24 cellular contexts compared by ENCODE assay signal in the genomic region with DNA sequence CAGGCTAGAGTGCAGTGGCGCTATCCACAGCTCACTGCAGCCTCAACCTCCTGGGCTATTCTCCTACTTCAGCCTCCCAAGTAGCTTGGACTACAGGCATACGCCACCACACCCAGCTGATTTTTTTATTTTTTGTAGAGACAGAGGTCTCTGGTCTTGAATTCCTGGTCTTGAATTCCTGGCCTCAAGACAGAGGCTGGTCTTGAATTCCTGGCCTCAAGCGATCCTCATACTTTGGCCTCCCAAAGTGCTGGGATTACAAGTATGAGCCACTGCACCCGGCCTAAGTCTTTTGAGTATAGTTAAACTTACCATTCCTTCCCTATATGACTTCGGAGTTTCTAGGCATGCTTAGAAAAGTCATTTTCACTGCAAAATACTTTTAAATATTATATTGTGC. TPM values are rescaled to one million over a fixed set of nuclear protein-coding genes. Genes with fewer than 3 reads are reported as not detected.
A peak's percentile ranks its signal among the peaks of the same experiment; 100 is the strongest.
DNase-seq lines count a peak whose midpoint lies in the region; ATAC-seq, FAIRE-seq and TF ChIP-seq lines count a peak whose summit lies in the region.
"Had no signal": no experiment of that assay in that cellular context is flagged by ENCODE, and none has a peak within 500 bp of the region (broad histone marks: within the 10 kb centered on the region; RNA-seq: fewer than 3 reads in every experiment).

No MANE protein-coding gene starts in this region.

- H3K4me1 ChIP-seq in Caco-2: peaks cover 58% of the 10 kb centered on the region
- H3K4me1 ChIP-seq in trophoblast cell (ENCODE audit: control insufficient read depth in 1 of 2, insufficient read depth in 2 of 2, low read length in 2 of 2): no peaks in the 10 kb centered on the region

- H3K4me2 ChIP-seq in trophoblast cell (ENCODE audit: low read length): no peak overlapping the region
- H3K4me2 ChIP-seq: A549; BLaER1 treated with 17β-estradiol and CSF1 and Interleukin-3, amounts not matched to agents 10 nM and 100 nM had no signal

- TF ChIP-seq CTCF in Caco-2 (IDR thresholded peaks at IDR 0.05; ENCODE audit: insufficient read depth in 1 of 2, low read depth in 1 of 2, low read length in 1 of 2, severe bottlenecking in 1 of 2, unreplicated experiment in 1 of 2): no peak
- no peak for TF ChIP-seq CTCF in WTC11 (IDR thresholded peaks at IDR 0.05)

- CTCF ChIA-PET in Caco-2 (lab: Charles Lee) (no interaction called here), WTC11 (lab: Charles Lee) (no interaction called here)

- H3K4me3 ChIP-seq in Caco-2 (ENCODE audit: low read depth, low read length) (no peak overlapping the region), trophoblast cell (ENCODE audit: low read depth, low read length) (no peak overlapping the region)
- H3K4me3 ChIP-seq: A549; BLaER1 treated with 17β-estradiol and CSF1 and Interleukin-3, amounts not matched to agents 10 nM and 100 nM; GM12878 had no signal

- no peaks in the 10 kb centered on the region for H3K36me3 ChIP-seq in Caco-2 (ENCODE audit: control insufficient read depth, insufficient read depth, low read length)
- peaks cover 2 to 3% of the 10 kb centered on the region in 2 experiments for H3K36me3 ChIP-seq in trophoblast cell (ENCODE audit: control insufficient read depth in 1 of 2, insufficient read depth in 2 of 2, low read length in 2 of 2)

- no peak overlapping the region for H2BK12ac ChIP-seq in trophoblast cell (ENCODE audit: low read length)

- H3K4me3 Mint-ChIP-seq in Caco-2 (ENCODE audit: unreplicated experiment) (no peak overlapping the region), WTC11 (no peak overlapping the region)
- H3K4me3 Mint-ChIP-seq: B cell; CD4-positive, alpha-beta T cell; CD8-positive, alpha-beta T cell had no signal

- H3K9me3 ChIP-seq in Caco-2 (no peaks in the 10 kb centered on the region), trophoblast cell (ENCODE audit: insufficient read depth, low read depth, low read length) (no peaks in the 10 kb centered on the region)
- H3K9me3 ChIP-seq: A549 had no signal

- no peak overlapping the region for H2AK5ac ChIP-seq in trophoblast cell (ENCODE audit: low read length)

- no peak overlapping the region for H2BK5ac ChIP-seq in trophoblast cell (ENCODE audit: low read depth, low read length, poor library complexity)

- H3K79me1 ChIP-seq in trophoblast cell (ENCODE audit: low read length): no peaks in the 10 kb centered on the region

- H3K23ac ChIP-seq in trophoblast cell (ENCODE audit: low read length): no peak overlapping the region

- DNase-seq in Caco-2 (no peak), H54 (ENCODE audit: insufficient read length, low spot score) (no peak), trophoblast cell (peak; percentile 77 to 87), WTC11 (ENCODE audit: low spot score) (no peak), epidermal melanocyte (ENCODE audit: insufficient read length, low spot score) (no peak)
- DNase-seq: AML-193; CD4-positive, alpha-beta T cell; CD8-positive, alpha-beta T cell; DMS 273 treated with DMSO at 0.1 percent for 48 hours; DMS153; DMS53; DMS79; DND-41; EL; GDM1 had no signal

- H3K27ac ChIP-seq in trophoblast cell (ENCODE audit: low read depth, low read length): no peak overlapping the region
- H3K27ac ChIP-seq: 22Rv1; A549; BLaER1 treated with 17β-estradiol and CSF1 and Interleukin-3, amounts not matched to agents 10 nM and 100 nM; C4-2B had no signal

- no CpG with 5 or more reads among the region's 5 CpGs for WGBS in trophoblast cell (ENCODE audit: extremely low coverage, insufficient coverage, insufficient read length)

- no peak overlapping the region for H4K8ac ChIP-seq in trophoblast cell (ENCODE audit: low read depth, low read length)

- H4K12ac ChIP-seq in trophoblast cell (ENCODE audit: low read depth, low read length): no peak overlapping the region

- H3K79me2 ChIP-seq in trophoblast cell (ENCODE audit: control insufficient read depth, insufficient read depth, low read length, poor library complexity): peaks cover 4% of the 10 kb centered on the region

- H3K4ac ChIP-seq in trophoblast cell (ENCODE audit: low read depth, low read length): peak overlapping the region; percentile 9

- no peak overlapping the region for H3K18ac ChIP-seq in trophoblast cell (ENCODE audit: low read length)

- H3K27me3 ChIP-seq in Caco-2 (replicated peaks; ENCODE audit: control insufficient read depth, insufficient read depth, low read length): no peaks in the 10 kb centered on the region
- no peaks in the 10 kb centered on the region for H3K27me3 ChIP-seq in trophoblast cell (ENCODE audit: insufficient read depth, low read length)
- H3K27me3 ChIP-seq: BLaER1 treated with 17β-estradiol and CSF1 and Interleukin-3, amounts not matched to agents 10 nM and 100 nM had no signal

- no TSS peak for BruUV-seq in Caco-2 (replicated peaks; lab: Mats Ljungman, UMichigan)

- no peak overlapping the region for H4K91ac ChIP-seq in trophoblast cell (ENCODE audit: low read depth, low read length)

- no peak overlapping the region for H3K14ac ChIP-seq in trophoblast cell (ENCODE audit: low read length)

- peaks cover 6% of the 10 kb centered on the region for H3K36me3 Mint-ChIP-seq in Caco-2 (ENCODE audit: insufficient read depth, unreplicated experiment)
- H3K36me3 Mint-ChIP-seq in WTC11: peaks cover 2% of the 10 kb centered on the region; the same call in 1 of the 2 replicates

- ATAC-seq in GM21360 (IDR thresholded peaks at IDR 0.05; ENCODE audit: unreplicated experiment): no peak
- no peak for ATAC-seq in WTC11
- ATAC-seq: A549; CD8-positive, alpha-beta T cell; GM12878 had no signal

- H2AFZ ChIP-seq in trophoblast cell (ENCODE audit: insufficient read depth, low read length, poor library complexity): no peak overlapping the region

- no peaks in the 10 kb centered on the region for H3K27me3 Mint-ChIP-seq in Caco-2 (ENCODE audit: insufficient read depth, unreplicated experiment)
- H3K27me3 Mint-ChIP-seq in WTC11 (ENCODE audit: low read depth): no peaks in the 10 kb centered on the region
- H3K27me3 Mint-ChIP-seq: B cell; CD4-positive, alpha-beta T cell had no signal

- FAIRE-seq in H54 (lab: Jason Lieb, UNC): peak; percentile 15
- FAIRE-seq: A549, GM12878, GM12892, GM18507 had no signal

- intact Hi-C loops in Caco-2 (cut with micrococcal nuclease; ENCODE audit: unreplicated experiment): no loop called here

- peaks cover 23% of the 10 kb centered on the region for H3K4me1 Mint-ChIP-seq in Caco-2 (ENCODE audit: low read depth, unreplicated experiment)
- H3K4me1 Mint-ChIP-seq in WTC11: peaks cover 60% of the 10 kb centered on the region

- peak overlapping the region; percentile 15 for H3K27ac Mint-ChIP-seq in Caco-2 (ENCODE audit: unreplicated experiment)
- H3K27ac Mint-ChIP-seq in WTC11: no peak overlapping the region; the same call in 1 of the 2 replicates
- H3K27ac Mint-ChIP-seq: B cell; CD4-positive, alpha-beta T cell; CD8-positive, alpha-beta T cell had no signal

- POLR2A ChIA-PET in Caco-2 (lab: Charles Lee) (no interaction called here), WTC11 (lab: Charles Lee) (no interaction called here)

- H3K9me3 Mint-ChIP-seq in Caco-2 (ENCODE audit: unreplicated experiment) (no peaks in the 10 kb centered on the region), WTC11 (no peaks in the 10 kb centered on the region)
- H3K9me3 Mint-ChIP-seq: CD4-positive, alpha-beta T cell; CD8-positive, alpha-beta T cell had no signal

- H3K9ac ChIP-seq in trophoblast cell (ENCODE audit: low read length): no peak overlapping the region
- H3K9ac ChIP-seq: BLaER1 treated with 17β-estradiol and CSF1 and Interleukin-3, amounts not matched to agents 10 nM and 100 nM had no signal

- H2BK120ac ChIP-seq in trophoblast cell (ENCODE audit: insufficient read depth, low read length, poor library complexity): no peak overlapping the region

- no peak for TF ChIP-seq POLR2A in H54 (IDR thresholded peaks at IDR 0.05; ENCODE audit: low read depth, low read length)

TF ChIP-seq in WTC11, 78 proteins besides CTCF, POLR2A, EP300 and RAD21:
- no peak for TF ChIP-seq ZNF416 (CRISPR knock-in tag; IDR thresholded peaks at IDR 0.05)
- no peak for TF ChIP-seq RORB (CRISPR knock-in tag; IDR thresholded peaks at IDR 0.05)
- no peak for TF ChIP-seq ATF2 (CRISPR knock-in tag; IDR thresholded peaks at IDR 0.05; ENCODE audit: borderline replicate concordance, low read depth)
- no peak for TF ChIP-seq EMX1 (CRISPR knock-in tag; IDR thresholded peaks at IDR 0.05)
TF ChIP-seq in WTC11: peak in this region for 0.

RNA-seq across cellular contexts. Expression of gene ECPAS, which starts 29.4 kb away (rescaled TPM):
- total RNA-seq in Caco-2 (2022) (66.8 and 77.0 TPM in 2 replicates), WTC11 (2021) (97.5 to 122 TPM (median 103 TPM) in 3 replicates)
- 65.4 and 66.5 TPM in 2 replicates for polyA plus RNA-seq in trophoblast cell (2013)

Comparison
In these comparisons a context has a peak if more than half of its experiments do, and no peak if none do; other contexts are left out.
1. DNase-seq: peak in trophoblast cell (2 of 2); none in Caco-2 (0 of 2), H54 (single experiment), WTC11 (single experiment) and epidermal melanocyte (single experiment).